ENCODE assay signal across 8 cellular contexts in the genomic region with DNA sequence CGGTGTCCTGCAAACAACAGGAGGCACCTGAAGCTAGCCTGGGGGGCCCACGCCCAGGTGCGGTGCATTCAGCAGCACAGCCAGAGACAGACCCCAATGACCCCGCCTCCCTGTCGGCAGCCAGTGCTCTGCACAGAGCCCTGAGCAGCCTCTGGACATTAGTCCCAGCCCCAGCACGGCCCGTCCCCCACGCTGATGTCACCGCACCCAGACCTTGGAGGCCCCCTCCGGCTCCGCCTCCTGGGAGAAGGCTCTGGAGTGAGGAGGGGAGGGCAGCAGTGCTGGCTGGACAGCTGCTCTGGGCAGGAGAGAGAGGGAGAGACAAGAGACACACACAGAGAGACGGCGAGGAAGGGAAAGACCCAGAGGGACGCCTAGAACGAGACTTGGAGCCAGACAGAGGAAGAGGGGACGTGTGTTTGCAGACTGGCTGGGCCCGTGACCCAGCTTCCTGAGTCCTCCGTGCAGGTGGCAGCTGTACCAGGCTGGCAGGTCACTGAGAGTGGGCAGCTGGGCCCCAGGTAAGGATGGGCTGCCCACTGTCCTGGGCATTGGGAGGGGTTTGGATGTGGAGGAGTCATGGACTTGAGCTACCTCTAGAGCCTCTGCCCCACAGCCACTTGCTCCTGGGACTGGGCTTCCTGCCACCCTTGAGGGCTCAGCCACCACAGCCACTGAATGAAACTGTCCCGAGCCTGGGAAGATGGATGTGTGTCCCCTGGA. TPM values are rescaled to one million over a fixed set of nuclear protein-coding genes. Genes with fewer than 3 reads are reported as not detected.
A peak's percentile ranks its signal among the peaks of the same experiment; 100 is the strongest.
DNase-seq lines count a peak whose midpoint lies in the region; ATAC-seq and TF ChIP-seq lines count a peak whose summit lies in the region.

A gene (plus strand): TSS at position 278 of the 723 bp plus-strand sequence. CDS start 2,389 bp downstream, outside the sequence.

- DNase-seq in DMS79 treated with DMSO at 0.1 percent for 48 hours (lab: John Stamatoyannopoulos, UW) (peak; percentile 93), NCI-H526 treated with DMSO at 0.1 percent for 48 hours (lab: John Stamatoyannopoulos, UW) (peak; percentile 28), left lung (peak; percentile 64 to 76), suprapubic skin (ENCODE audit: low spot score in 2 of 2) (no peak), A172 (ENCODE audit: low spot score) (no peak), NCI-H187 treated with DMSO at 0.1 percent for 48 hours (lab: John Stamatoyannopoulos, UW) (no peak)
- DNase-seq in central memory CD8-positive, alpha-beta T cell (ENCODE audit: low spot score in 2 of 2) = no peak
- DNase-seq in activated CD4-positive, alpha-beta T cell treated with anti-CD3 and anti-CD28 coated beads for 1 hour = no peak

- TF ChIP-seq EP300 in suprapubic skin (IDR thresholded peaks at IDR 0.05) = no peak

- no peak for TF ChIP-seq POLR2A in suprapubic skin (IDR thresholded peaks at IDR 0.05)

- 73% methylated on average over 9 of the region's 19 CpGs for WGBS in suprapubic skin

- no peaks in the 10 kb centered on the region for H3K9me3 Mint-ChIP-seq in central memory CD8-positive, alpha-beta T cell

- H3K4me1 ChIP-seq in left lung = peaks cover 16% of the 10 kb centered on the region in 2 donors
- H3K4me1 ChIP-seq in suprapubic skin = peaks cover 19% of the 10 kb centered on the region

- H3K4me3 ChIP-seq in left lung (peak within 1 kb of the TSS; percentile 9 to 19), suprapubic skin (peak within 1 kb of the TSS; percentile 42)

- no peaks in the 10 kb centered on the region for H3K36me3 ChIP-seq in left lung
- no peaks in the 10 kb centered on the region for H3K36me3 ChIP-seq in suprapubic skin

- TF ChIP-seq CTCF in left lung (IDR thresholded peaks at IDR 0.05) = no peak
- TF ChIP-seq CTCF in suprapubic skin (IDR thresholded peaks at IDR 0.05) = no peak

- H3K9me3 ChIP-seq in left lung (no peaks in the 10 kb centered on the region), suprapubic skin (no peaks in the 10 kb centered on the region)

- no peak for ATAC-seq in central memory CD8-positive, alpha-beta T cell (replicated peaks; ENCODE audit: extremely low read depth, poor library complexity, severe bottlenecking)
- peak; percentile 81 for ATAC-seq in left lung

- peaks cover 0 to 28% of the 10 kb centered on the region in 2 donors for H3K27me3 ChIP-seq in left lung
- no peaks in the 10 kb centered on the region for H3K27me3 ChIP-seq in suprapubic skin

- H3K27ac ChIP-seq in left lung (no peak within 1 kb of the TSS), suprapubic skin (no peak within 1 kb of the TSS)

- intact Hi-C loops in left lung (cut with DNase I) = loop anchor here in 1 of 2 donors (5.0 kb wide), 1 partner anchor 59 kb away; no protein-coding TSS in a partner anchor

- no peaks in the 10 kb centered on the region for H3K36me3 Mint-ChIP-seq in central memory CD8-positive, alpha-beta T cell (ENCODE audit: insufficient read depth)

- no peaks in the 10 kb centered on the region for H3K27me3 Mint-ChIP-seq in central memory CD8-positive, alpha-beta T cell

- peaks cover 11% of the 10 kb centered on the region for H3K4me1 Mint-ChIP-seq in central memory CD8-positive, alpha-beta T cell

- H3K27ac Mint-ChIP-seq in central memory CD8-positive, alpha-beta T cell (ENCODE audit: low read depth) = peak within 1 kb of the TSS; percentile 29

- peak within 1 kb of the TSS; percentile 65 for H3K4me3 Mint-ChIP-seq in central memory CD8-positive, alpha-beta T cell

RNA-seq across cellular contexts. Expression of the gene that starts here (rescaled TPM):
- total RNA-seq in left lung = 10 to 100 TPM in 1 of 2 donors, 1 to 10 TPM in 1; 4.8 to 13.5 TPM
- 1 to 10 TPM in 3 of 4 donors, under 1 TPM in 1; 0.34 to 2.4 (median 2.0) TPM for total RNA-seq in suprapubic skin
- total RNA-seq in A172 (2014; rRNA removed; shearing (Covaris generic)) = 0.05 TPM in 1 of 2 replicates, not detected in the other

Comparison
In these comparisons a context has a peak if more than half of its experiments do, and no peak if none do; other contexts are left out.
1. DNase-seq: peak in DMS79 treated with DMSO at 0.1 percent for 48 hours (single experiment), NCI-H526 treated with DMSO at 0.1 percent for 48 hours (single experiment) and left lung (2 of 2); none in central memory CD8-positive, alpha-beta T cell (0 of 2), suprapubic skin (0 of 2), A172 (single experiment), activated CD4-positive, alpha-beta T cell treated with anti-CD3 and anti-CD28 coated beads for 1 hour (single experiment) and NCI-H187 treated with DMSO at 0.1 percent for 48 hours (single experiment).